In the genomic region with DNA sequence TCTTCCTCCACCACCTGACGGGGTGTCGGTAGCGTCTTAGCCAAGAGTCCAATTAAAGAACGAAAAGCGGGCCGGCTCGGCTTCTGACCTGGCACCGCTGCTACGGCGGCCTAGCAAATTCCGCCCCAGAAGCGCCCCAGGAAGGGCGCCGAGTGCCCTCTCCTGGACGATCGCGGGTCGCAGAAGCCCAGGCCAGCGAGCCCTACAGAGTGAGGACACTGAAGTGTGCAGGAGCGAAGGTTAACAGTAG, we compare ENCODE assay signal across 2 cellular contexts.
TF ChIP-seq lines count a peak whose summit lies in the region.

No MANE protein-coding gene starts in this region.

TF ChIP-seq in H1, 55 proteins besides CTCF, POLR2A, EP300 and RAD21:
- TF ChIP-seq KDM1A (IDR thresholded peaks at IDR 0.05; ENCODE audit: borderline replicate concordance, low read length) (no peak), RBBP5 (IDR thresholded peaks at IDR 0.05; ENCODE audit: borderline replicate concordance, low read depth, low read length) (0 out of 2 replicates have a peak, but pooled peaks have one; percentile 9), ZNF274 (IDR thresholded peaks at IDR 0.05; ENCODE audit: borderline replicate concordance, extremely low read depth, low read length) (no peak), POLR2AphosphoS5 (IDR thresholded peaks at IDR 0.05; ENCODE audit: low read depth, low read length) (peak; percentile 48; the same call in 1 of the 2 replicates), CBX5 (IDR thresholded peaks at IDR 0.05; ENCODE audit: low read depth, low read length) (no peak), SIN3A (conservative IDR thresholded peaks at IDR 0.05 in 1 of 2, IDR thresholded peaks at IDR 0.05 in 1 of 2; ENCODE audit: low read depth in 1 of 2, low read length in 2 of 2) (peak in 1 of 2 experiments; percentile 83; a peak in 1 of 4 replicates), TBP (IDR thresholded peaks at IDR 0.05; ENCODE audit: low read depth, low read length) (peak; percentile 78), SP1 (IDR thresholded peaks at IDR 0.05; ENCODE audit: low read depth, low read length) (no peak), ASH2L (IDR thresholded peaks at IDR 0.05; ENCODE audit: low read length) (peak; percentile 40), RXRA (IDR thresholded peaks at IDR 0.05; ENCODE audit: insufficient read depth, low read depth, low read length) (0 out of 2 replicates have a peak, but pooled peaks have one; percentile 31), CTBP2 (IDR thresholded peaks at IDR 0.05; ENCODE audit: borderline replicate concordance, insufficient read depth, insufficient read length, low read length) (no peak), RFX5 (IDR thresholded peaks at IDR 0.05; ENCODE audit: borderline replicate concordance, low read depth, low read length) (no peak; the same call in 1 of the 2 replicates), TAF7 (optimal IDR thresholded peaks at IDR 0.05; ENCODE audit: borderline replicate concordance, low read depth, low read length) (peak; percentile 69), SP2 (IDR thresholded peaks at IDR 0.05; ENCODE audit: low read length) (no peak), JUND (IDR thresholded peaks at IDR 0.05; ENCODE audit: low read length) (no peak), BACH1 (IDR thresholded peaks at IDR 0.05; ENCODE audit: low read length) (no peak), MAFK (IDR thresholded peaks at IDR 0.05; ENCODE audit: low read depth, low read length) (no peak), TAF1 (IDR thresholded peaks at IDR 0.05; ENCODE audit: low read depth, low read length) (peak; percentile 83), TCF12 (IDR thresholded peaks at IDR 0.05; ENCODE audit: low read depth, low read length) (no peak), KDM4A (IDR thresholded peaks at IDR 0.05; ENCODE audit: low read depth, low read length, severe bottlenecking) (no peak)
- TF ChIP-seq, protein P1, sequence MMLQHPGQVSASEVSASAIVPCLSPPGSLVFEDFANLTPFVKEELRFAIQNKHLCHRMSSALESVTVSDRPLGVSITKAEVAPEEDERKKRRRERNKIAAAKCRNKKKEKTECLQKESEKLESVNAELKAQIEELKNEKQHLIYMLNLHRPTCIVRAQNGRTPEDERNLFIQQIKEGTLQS (IDR thresholded peaks at IDR 0.05; ENCODE audit: insufficient read depth, low read depth, low read length): peak; percentile 22; the same call in 1 of the 2 replicates
- TF ChIP-seq, protein P2, sequence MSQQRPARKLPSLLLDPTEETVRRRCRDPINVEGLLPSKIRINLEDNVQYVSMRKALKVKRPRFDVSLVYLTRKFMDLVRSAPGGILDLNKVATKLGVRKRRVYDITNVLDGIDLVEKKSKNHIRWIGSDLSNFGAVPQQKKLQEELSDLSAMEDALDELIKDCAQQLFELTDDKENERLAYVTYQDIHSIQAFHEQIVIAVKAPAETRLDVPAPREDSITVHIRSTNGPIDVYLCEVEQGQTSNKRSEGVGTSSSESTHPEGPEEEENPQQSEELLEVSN (IDR thresholded peaks at IDR 0.05): peak; percentile 3; the same call in 1 of the 2 replicates

TF ChIP-seq in GM12891, 5 proteins besides CTCF, POLR2A, EP300 and RAD21:
- TF ChIP-seq PAX5 (IDR thresholded peaks at IDR 0.05; ENCODE audit: insufficient read depth, low read length, severe bottlenecking): no peak
- TF ChIP-seq POU2F2 (IDR thresholded peaks at IDR 0.05; ENCODE audit: low read depth, low read length): no peak
- no peak for TF ChIP-seq SPI1 (IDR thresholded peaks at IDR 0.05; ENCODE audit: low read depth, low read length)
- no peak for TF ChIP-seq TAF1 (IDR thresholded peaks at IDR 0.05; ENCODE audit: low read depth, low read length)
- no peak for TF ChIP-seq POLR2AphosphoS5 (IDR thresholded peaks at IDR 0.05; ENCODE audit: low read depth, low read length)
TF ChIP-seq in GM12891: peak in this region for 0.
